In genomic region chrX:155065035-155065734, GRCh38 we compare ENCODE assay signal across 14 cellular contexts. TPM values are rescaled to one million over a fixed set of nuclear protein-coding genes. Genes with fewer than 3 reads are reported as not detected.
DNase-seq lines count a peak whose midpoint lies in the region; TF ChIP-seq lines count a peak whose summit lies in the region.
"Had no signal": no experiment of that assay in that cellular context is flagged by ENCODE, and none has a peak within 500 bp of the region (broad histone marks: within the 10 kb centered on the region; RNA-seq: fewer than 3 reads in every experiment).

No MANE protein-coding gene starts in this region.

- TF ChIP-seq CTCF in fibroblast of lung (conservative IDR thresholded peaks at IDR 0.05 in 1 of 2, IDR thresholded peaks at IDR 0.05 in 1 of 2; ENCODE audit: low read depth in 1 of 2, low read length in 2 of 2) (no peak), suprapubic skin (IDR thresholded peaks at IDR 0.05) (no peak)

- H3K4me3 ChIP-seq in fibroblast of lung (replicated peaks in 1 of 4; ENCODE audit: control extremely low read depth in 1 of 4, insufficient read depth in 1 of 4, low read depth in 3 of 4, low read length in 4 of 4) = no peak overlapping the region
- H3K4me3 ChIP-seq in suprapubic skin = no peak overlapping the region
- H3K4me3 ChIP-seq: heart right ventricle, MG63, tibial nerve had no signal

- H3K27me3 ChIP-seq in fibroblast of lung (ENCODE audit: control insufficient read depth, insufficient read depth, low read length) (no peaks in the 10 kb centered on the region), suprapubic skin (no peaks in the 10 kb centered on the region)
- H3K27me3 ChIP-seq: heart right ventricle, MG63, tibial nerve had no signal

- H3K27ac ChIP-seq in fibroblast of lung (ENCODE audit: insufficient read depth, low read length) (no peak overlapping the region), suprapubic skin (no peak overlapping the region)
- H3K27ac ChIP-seq: heart right ventricle, tibial nerve had no signal

- POLR2A ChIA-PET in HEK293T (lab: Yijun Ruan, JAX) = no interaction called here

- no peaks in the 10 kb centered on the region for H4K20me1 ChIP-seq in fibroblast of lung (ENCODE audit: control insufficient read depth, extremely low read depth, insufficient read depth, low read length)

- no peak for TF ChIP-seq POLR2A in suprapubic skin (IDR thresholded peaks at IDR 0.05)

- H3K9me3 ChIP-seq in fibroblast of lung (ENCODE audit: control insufficient read depth, insufficient read depth, low read depth, low read length) (no peaks in the 10 kb centered on the region), suprapubic skin (no peaks in the 10 kb centered on the region)
- H3K9me3 ChIP-seq: heart right ventricle, MG63, tibial nerve had no signal

- 79% methylated on average over 8 of the region's 8 CpGs for WGBS in suprapubic skin

- H3K4me2 ChIP-seq in fibroblast of lung (ENCODE audit: extremely low read depth, insufficient read depth, low read length) = no peak overlapping the region

- peak; percentile 78 for DNase-seq in A172 (ENCODE audit: low spot score)
- peak; percentile 52 for DNase-seq in LHCN-M2 (ENCODE audit: low read depth)
- peak; percentile 36 to 71 for DNase-seq in fibroblast of lung (ENCODE audit: low read depth in 2 of 2)
- no peak for DNase-seq in suprapubic skin (ENCODE audit: low spot score in 2 of 2)
- no peak for DNase-seq in HEK293T (ENCODE audit: extremely low spot score)
- DNase-seq in SW480 (ENCODE audit: low spot score) = no peak
- DNase-seq: activated CD4-positive, CD25-positive, alpha-beta regulatory T cell treated with anti-CD3 and anti-CD28 coated beads, Interleukin-2, amount 50 U/mL, for 72 hours; activated effector memory CD4-positive, alpha-beta T cell treated with anti-CD3 and anti-CD28 coated beads, Interleukin-2, amount 50 U/mL, for 16 hours; heart right ventricle; mesendoderm; MG63; NCI-H446 treated with DMSO at 0.1 percent for 48 hours; SIG-M5 had no signal

- H2AFZ ChIP-seq in fibroblast of lung (ENCODE audit: low read length) = no peak overlapping the region

- H3K4me1 ChIP-seq in fibroblast of lung (ENCODE audit: control insufficient read depth, extremely low read depth, insufficient read depth, low read length) (peaks cover 7% of the 10 kb centered on the region), suprapubic skin (no peaks in the 10 kb centered on the region)

- no peak for TF ChIP-seq EP300 in suprapubic skin (IDR thresholded peaks at IDR 0.05)

- H3K79me2 ChIP-seq in fibroblast of lung (ENCODE audit: control insufficient read depth, insufficient read depth, low read length) = peaks cover 7% of the 10 kb centered on the region

- H3K36me3 ChIP-seq in fibroblast of lung (ENCODE audit: control insufficient read depth, insufficient read depth, low read length) = no peaks in the 10 kb centered on the region
- H3K36me3 ChIP-seq in suprapubic skin = peaks cover 3% of the 10 kb centered on the region
- H3K36me3 ChIP-seq: MG63, tibial nerve had no signal

- H3K9ac ChIP-seq in fibroblast of lung (ENCODE audit: insufficient read depth, low read length) = no peak overlapping the region

- CTCF ChIA-PET in HEK293T (lab: Yijun Ruan, JAX) = no interaction called here

TF ChIP-seq in HEK293T, 16 proteins besides CTCF, POLR2A, EP300 and RAD21:
- TF ChIP-seq PKNOX1 (IDR thresholded peaks at IDR 0.05) = no peak
- no peak for TF ChIP-seq HDGF (IDR thresholded peaks at IDR 0.05; ENCODE audit: borderline replicate concordance)
- TF ChIP-seq ZNF384 (IDR thresholded peaks at IDR 0.05) = no peak
- TF ChIP-seq ELF4 (IDR thresholded peaks at IDR 0.05) = no peak
- TF ChIP-seq BHLHE40 (IDR thresholded peaks at IDR 0.05; ENCODE audit: borderline replicate concordance) = no peak
- no peak for TF ChIP-seq FOXK2 (IDR thresholded peaks at IDR 0.05)
- TF ChIP-seq FOXA1 (IDR thresholded peaks at IDR 0.05) = no peak
- no peak for TF ChIP-seq ARNT (IDR thresholded peaks at IDR 0.05)
- TF ChIP-seq FOXM1 (IDR thresholded peaks at IDR 0.05; ENCODE audit: borderline replicate concordance) = no peak
- TF ChIP-seq TARDBP (IDR thresholded peaks at IDR 0.05) = no peak
- no peak for TF ChIP-seq LEF1 (IDR thresholded peaks at IDR 0.05; ENCODE audit: borderline replicate concordance)
- TF ChIP-seq NFRKB (IDR thresholded peaks at IDR 0.05) = no peak
- TF ChIP-seq SP1 (IDR thresholded peaks at IDR 0.05) = no peak
- no peak for TF ChIP-seq CTBP1 (IDR thresholded peaks at IDR 0.05; ENCODE audit: borderline replicate concordance)
- TF ChIP-seq SUZ12 (IDR thresholded peaks at IDR 0.05) = no peak
- no peak for TF ChIP-seq L3MBTL2 (conservative IDR thresholded peaks at IDR 0.05)

RNA-seq across cellular contexts. Expression of gene CMC4, which starts 5.8 kb away (rescaled TPM):
- total RNA-seq in A172 (2014; rRNA removed; shearing (Covaris generic)) = 25.6 and 38.7 TPM in 2 replicates
- total RNA-seq in LHCN-M2 (2014; rRNA removed) (17.2 and 23.2 TPM in 2 replicates), fibroblast of lung (9.6 and 10.3 TPM in 2 replicates), suprapubic skin (10 to 100 TPM; 14.4 to 22.8 (median 17.3) TPM)
- 9.3 TPM for polyA plus RNA-seq in LHCN-M2 (2012)
- polyA plus RNA-seq in fibroblast of lung = 8.1 and 8.4 TPM in 2 replicates
- 6.6 and 8.0 TPM in 2 replicates for polyA plus RNA-seq in fibroblast of lung (2012)
- polyA minus RNA-seq in fibroblast of lung (ENCODE audit: low replicate concordance) = 1.0 and 3.0 TPM in 2 replicates

RNA-seq across cellular contexts. Expression of gene MTCP1, which starts 5.8 kb away (rescaled TPM):
- total RNA-seq in A172 (2014; rRNA removed; shearing (Covaris generic)) = 3.8 and 9.3 TPM in 2 replicates
- 2.0 and 7.2 TPM in 2 replicates for total RNA-seq in LHCN-M2 (2014; rRNA removed)
- 16.9 TPM for polyA plus RNA-seq in LHCN-M2 (2012)
- 14.6 and 16.0 TPM in 2 replicates for total RNA-seq in fibroblast of lung
- polyA plus RNA-seq in fibroblast of lung = 9.3 and 10.6 TPM in 2 replicates
- polyA plus RNA-seq in fibroblast of lung (2012) = 15.6 and 17.6 TPM in 2 replicates
- 2.9 TPM in 1 of 2 replicates, not detected in the other for polyA minus RNA-seq in fibroblast of lung (ENCODE audit: low replicate concordance)
- total RNA-seq in suprapubic skin = 1 to 10 TPM; 1.6 to 2.3 (median 1.9) TPM

RNA-seq across cellular contexts. Expression of gene BRCC3, which starts 6.1 kb away (rescaled TPM):
- total RNA-seq in A172 (2014; rRNA removed; shearing (Covaris generic)) = 20.9 and 29.6 TPM in 2 replicates
- total RNA-seq in LHCN-M2 (2014; rRNA removed) = 8.3 and 14.8 TPM in 2 replicates
- 9.8 TPM for polyA plus RNA-seq in LHCN-M2 (2012)
- total RNA-seq in fibroblast of lung = 9.5 and 12.1 TPM in 2 replicates
- polyA plus RNA-seq in fibroblast of lung = 22.0 and 29.8 TPM in 2 replicates
- polyA plus RNA-seq in fibroblast of lung (2012) = 17.0 and 20.4 TPM in 2 replicates
- 8.0 and 14.1 TPM in 2 replicates for polyA minus RNA-seq in fibroblast of lung (ENCODE audit: low replicate concordance)
- 10 to 100 TPM in 3 of 4 donors, 1 to 10 TPM in 1; 8.8 to 16.2 (median 10.4) TPM for total RNA-seq in suprapubic skin

RNA-seq across cellular contexts. Expression of gene FUNDC2, which starts 38.5 kb away (rescaled TPM):
- 98.9 and 102 TPM in 2 replicates for total RNA-seq in A172 (2014; rRNA removed; shearing (Covaris generic))
- 38.0 and 40.6 TPM in 2 replicates for total RNA-seq in LHCN-M2 (2014; rRNA removed)
- polyA plus RNA-seq in LHCN-M2 (2012) = 80.0 TPM
- 18.3 and 21.3 TPM in 2 replicates for total RNA-seq in fibroblast of lung
- polyA plus RNA-seq in fibroblast of lung = 92.4 and 97.1 TPM in 2 replicates
- polyA plus RNA-seq in fibroblast of lung (2012) = 71.7 and 79.4 TPM in 2 replicates
- polyA minus RNA-seq in fibroblast of lung (ENCODE audit: low replicate concordance) = 46.6 and 52.8 TPM in 2 replicates
- 10 to 100 TPM; 22.9 to 37.9 (median 28.6) TPM for total RNA-seq in suprapubic skin

RNA-seq across cellular contexts. Expression of gene F8, which starts 42.7 kb away (rescaled TPM):
- total RNA-seq in A172 (2014; rRNA removed; shearing (Covaris generic)) = 18.4 and 19.9 TPM in 2 replicates
- total RNA-seq in LHCN-M2 (2014; rRNA removed) (7.8 and 11.4 TPM in 2 replicates), fibroblast of lung (5.4 and 7.9 TPM in 2 replicates), suprapubic skin (10 to 100 TPM in 1 of 4 donors, 1 to 10 TPM in 3; 5.1 to 15.0 (median 6.7) TPM)
- polyA plus RNA-seq in LHCN-M2 (2012) = 5.6 TPM
- 3.2 and 4.5 TPM in 2 replicates for polyA plus RNA-seq in fibroblast of lung
- 2.5 and 2.7 TPM in 2 replicates for polyA plus RNA-seq in fibroblast of lung (2012)
- polyA minus RNA-seq in fibroblast of lung (ENCODE audit: low replicate concordance) = 0.19 TPM in 1 of 2 replicates, not detected in the other

Comparison
In these comparisons a context has a peak if more than half of its experiments do, and no peak if none do; other contexts are left out.
1. DNase-seq: peak in A172 (single experiment), LHCN-M2 (single experiment) and fibroblast of lung (2 of 2); none in suprapubic skin (0 of 2), HEK293T (single experiment) and SW480 (single experiment).